20 cellular contexts compared by ENCODE assay signal in the genomic region with DNA sequence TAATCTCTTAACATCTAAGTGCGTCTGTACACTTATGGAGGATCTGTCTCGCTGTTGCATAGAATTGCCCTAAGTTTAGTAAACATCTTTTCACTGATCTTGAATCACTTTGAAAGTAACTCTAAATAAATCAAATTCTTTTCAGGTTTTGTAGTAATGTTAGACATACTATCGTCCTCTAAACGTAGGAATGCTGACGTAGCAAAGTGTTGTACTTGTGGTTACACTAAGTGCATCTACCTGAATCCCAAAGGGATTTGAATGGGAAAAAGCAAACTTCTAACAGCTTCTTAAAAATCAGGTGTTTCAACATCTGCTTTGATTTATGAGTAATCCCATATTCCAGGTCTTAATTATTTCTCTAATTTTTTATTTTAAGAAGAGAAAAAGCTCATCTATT.
"Had no signal": no experiment of that assay in that cellular context is flagged by ENCODE, and none has a peak within 500 bp of the region (broad histone marks: within the 10 kb centered on the region; RNA-seq: fewer than 3 reads in every experiment).

No MANE protein-coding gene starts in this region.

- DNase-seq: effector memory CD4-positive, alpha-beta T cell; gastrocnemius medialis; glutamatergic neuron; immature natural killer cell; left colon; naive B cell; nephron progenitor cell; posterior cingulate gyrus; sigmoid colon; stimulated activated CD4-positive, alpha-beta T cell treated with anti-CD3 and anti-CD28 coated beads, Interleukin-2, amount 100 ng/mL, for 24 hours; stimulated activated CD4-positive, alpha-beta T cell treated with anti-CD3 and anti-CD28 coated beads, Interleukin-4, amount 100 ng/mL, for 4 hours; stimulated activated naive B cell treated with anti-CD40 and anti-IgM and Interleukin-4, amounts not matched to agents 10 μg/mL and 1 μg/mL and 100 μg/mL, for 72 hours; stimulated activated naive CD8-positive, alpha-beta T cell treated with anti-CD3 and anti-CD28 coated beads, Interleukin-15, amount 100 ng/mL, for 72 hours; testis; upper lobe of right lung had no signal

- H3K27ac Mint-ChIP-seq: immature natural killer cell; nephron progenitor cell; stimulated activated naive B cell treated with anti-CD40 and anti-IgM and Interleukin-4, amounts not matched to agents 10 μg/mL and 1 μg/mL and 100 μg/mL, for 72 hours; stimulated activated naive CD8-positive, alpha-beta T cell treated with anti-CD3 and anti-CD28 coated beads, Interleukin-15, amount 100 ng/mL, for 72 hours had no signal

- H3K27ac ChIP-seq: epithelial cell of prostate, esophagus muscularis mucosa, gastrocnemius medialis, sigmoid colon, skin epidermis, testis, tibial nerve, upper lobe of right lung, vagina had no signal

- H3K36me3 Mint-ChIP-seq: naive B cell; stimulated activated naive B cell treated with anti-CD40 and anti-IgM and Interleukin-4, amounts not matched to agents 10 μg/mL and 1 μg/mL and 100 μg/mL, for 72 hours had no signal

- H3K9me3 Mint-ChIP-seq: immature natural killer cell; naive B cell; nephron progenitor cell; stimulated activated naive B cell treated with anti-CD40 and anti-IgM and Interleukin-4, amounts not matched to agents 10 μg/mL and 1 μg/mL and 100 μg/mL, for 72 hours; stimulated activated naive CD8-positive, alpha-beta T cell treated with anti-CD3 and anti-CD28 coated beads, Interleukin-15, amount 100 ng/mL, for 72 hours had no signal

- H3K4me1 ChIP-seq: esophagus muscularis mucosa, gastrocnemius medialis, sigmoid colon, testis, tibial nerve, upper lobe of right lung, vagina had no signal

- H3K9me3 ChIP-seq: esophagus muscularis mucosa, gastrocnemius medialis, sigmoid colon, testis, tibial nerve, upper lobe of right lung, vagina had no signal

- H3K27me3 Mint-ChIP-seq: naive B cell; stimulated activated naive B cell treated with anti-CD40 and anti-IgM and Interleukin-4, amounts not matched to agents 10 μg/mL and 1 μg/mL and 100 μg/mL, for 72 hours; stimulated activated naive CD8-positive, alpha-beta T cell treated with anti-CD3 and anti-CD28 coated beads, Interleukin-15, amount 100 ng/mL, for 72 hours had no signal

- H3K36me3 ChIP-seq: esophagus muscularis mucosa, gastrocnemius medialis, sigmoid colon, tibial nerve, upper lobe of right lung, vagina had no signal

- H3K27me3 ChIP-seq: esophagus muscularis mucosa, gastrocnemius medialis, sigmoid colon, testis, tibial nerve, upper lobe of right lung, vagina had no signal

- H3K4me3 ChIP-seq: esophagus muscularis mucosa, gastrocnemius medialis, sigmoid colon, skin epidermis, testis, tibial nerve, upper lobe of right lung, vagina had no signal

- ATAC-seq: gastrocnemius medialis; left colon; stimulated activated naive CD8-positive, alpha-beta T cell treated with anti-CD3 and anti-CD28 coated beads, Interleukin-15, amount 100 ng/mL, for 72 hours; upper lobe of right lung had no signal

- H3K4me1 Mint-ChIP-seq: immature natural killer cell; stimulated activated naive CD8-positive, alpha-beta T cell treated with anti-CD3 and anti-CD28 coated beads, Interleukin-15, amount 100 ng/mL, for 72 hours had no signal

- H3K4me3 Mint-ChIP-seq: immature natural killer cell; naive B cell; nephron progenitor cell; stimulated activated naive B cell treated with anti-CD40 and anti-IgM and Interleukin-4, amounts not matched to agents 10 μg/mL and 1 μg/mL and 100 μg/mL, for 72 hours; stimulated activated naive CD8-positive, alpha-beta T cell treated with anti-CD3 and anti-CD28 coated beads, Interleukin-15, amount 100 ng/mL, for 72 hours had no signal
